15 cellular contexts compared by ENCODE assay signal in genomic region chr6:11938285-11938890, GRCh38.
DNase-seq lines count a peak whose midpoint lies in the region; ATAC-seq and TF ChIP-seq lines count a peak whose summit lies in the region.
"Had no signal": no experiment of that assay in that cellular context is flagged by ENCODE, and none has a peak within 500 bp of the region (broad histone marks: within the 10 kb centered on the region; RNA-seq: fewer than 3 reads in every experiment).

No MANE protein-coding gene starts in this region.

- no peak overlapping the region for H2BK5ac ChIP-seq in IMR-90 (ENCODE audit: low read depth, low read length, poor library complexity, severe bottlenecking)
- no peak overlapping the region for H2BK5ac ChIP-seq in mesendoderm (ENCODE audit: low read length)

- H3K27ac Mint-ChIP-seq in activated CD4-positive, alpha-beta T cell treated with anti-CD3 and anti-CD28 coated beads for 36 hours, result no peak overlapping the region
- H3K27ac Mint-ChIP-seq: activated naive CD4-positive, alpha-beta T cell treated with anti-CD3 and anti-CD28 coated beads, Interleukin-2, amount 50 U/mL, for 72 hours had no signal

- dilution Hi-C loops in IMR-90 (cut with HindIII; ENCODE audit: low sequenced_read_pairs, unreplicated experiment), result no loop called here

- H3K79me1 ChIP-seq in IMR-90 (ENCODE audit: low read depth in 1 of 2, low read length in 2 of 2) (no peaks in the 10 kb centered on the region), mesendoderm (ENCODE audit: low read length) (no peaks in the 10 kb centered on the region)

- H3K18ac ChIP-seq in IMR-90 (ENCODE audit: low read depth, low read length) (peak overlapping the region; percentile 65), mesendoderm (ENCODE audit: low read length) (no peak overlapping the region)

- no peaks in the 10 kb centered on the region for H3K79me2 ChIP-seq in mesendoderm (ENCODE audit: control insufficient read depth, insufficient read depth, low read length)

- CTCF ChIA-PET in IMR-90 (lab: Yijun Ruan, JAX), result interaction anchor here (0.5 kb wide), 1 partner anchor 8 kb away, joined by 5 read pairs; no protein-coding TSS in a partner anchor
- CTCF ChIA-PET in activated CD4-positive, alpha-beta T cell treated with anti-CD3 and anti-CD28 coated beads for 36 hours (lab: Charles Lee), result interaction anchor here (0.9 kb wide), 1 partner anchor 351 kb away, joined by 3 read pairs; no protein-coding TSS in a partner anchor

- intact Hi-C loops in IMR-90 (cut with micrococcal nuclease), result no loop called here
- intact Hi-C loops in activated CD4-positive, alpha-beta T cell treated with anti-CD3 and anti-CD28 coated beads for 36 hours (cut with DNase I, micrococcal nuclease), result no loop called here

- H2BK15ac ChIP-seq in IMR-90 (ENCODE audit: low read depth, low read length) (no peak overlapping the region), mesendoderm (replicated peaks; ENCODE audit: low read depth) (no peak overlapping the region)

- H2BK20ac ChIP-seq in IMR-90 (ENCODE audit: low read depth, low read length), result peak overlapping the region; percentile 14; the same call in 1 of the 2 replicates

- H3K23ac ChIP-seq in IMR-90 (ENCODE audit: low read depth, low read length) (peak overlapping the region; percentile 76; the same call in 1 of the 2 replicates), mesendoderm (ENCODE audit: low read length) (no peak overlapping the region)

- peak overlapping the region; percentile 8 for H2AK9ac ChIP-seq in IMR-90 (replicated peaks; ENCODE audit: low read depth, low read length, poor library complexity)

- 20% methylated on average over 1 of the region's 8 CpGs; no CpG with 5 or more reads in 1 of the 2 experiments for WGBS in IMR-90 (ENCODE audit: extremely low coverage in 2 of 2, insufficient read length in 1 of 2), 2 experiments
- WGBS in mesendoderm (ENCODE audit: extremely low coverage, insufficient coverage, low lambda C conversion rate), result no CpG with 5 or more reads among the region's 8 CpGs

- peak overlapping the region; percentile 92 for H3K14ac ChIP-seq in IMR-90 (replicated peaks; ENCODE audit: low read depth, low read length)

- peak; percentile 24; the same call in 1 of the 2 replicates for ATAC-seq in IMR-90 (ENCODE audit: low read depth)
- ATAC-seq in activated CD4-positive, alpha-beta T cell treated with anti-CD3 and anti-CD28 coated beads for 36 hours, result no peak
- ATAC-seq in GM21360 (IDR thresholded peaks at IDR 0.05; ENCODE audit: unreplicated experiment), result no peak
- ATAC-seq: activated naive CD4-positive, alpha-beta T cell treated with anti-CD3 and anti-CD28 coated beads, Interleukin-2, amount 50 U/mL, for 72 hours had no signal

- no peaks in the 10 kb centered on the region for H4K20me1 ChIP-seq in IMR-90 (ENCODE audit: insufficient read depth, low read length)

- no peak overlapping the region for H3K9ac ChIP-seq in IMR-90 (ENCODE audit: low read depth, low read length)
- no peak overlapping the region for H3K9ac ChIP-seq in duodenal mucosa (ENCODE audit: low read depth in 1 of 2, low read length in 2 of 2)
- no peak overlapping the region for H3K9ac ChIP-seq in mesendoderm (ENCODE audit: low read length)

- H3K27ac ChIP-seq in IMR-90 (ENCODE audit: insufficient read depth, low read length) (no peak overlapping the region), duodenal mucosa (ENCODE audit: low read depth, low read length) (no peak overlapping the region), mesendoderm (ENCODE audit: low read depth, low read length) (no peak overlapping the region), WERI-Rb-1 (no peak overlapping the region)
- H3K27ac ChIP-seq: heart right ventricle, SJSA1 had no signal

- H4K5ac ChIP-seq in IMR-90 (ENCODE audit: low read depth, low read length), result peak overlapping the region; percentile 59
- no peak overlapping the region for H4K5ac ChIP-seq in mesendoderm (ENCODE audit: low read length)

- no peaks in the 10 kb centered on the region for H3K36me3 ChIP-seq in IMR-90 (ENCODE audit: control insufficient read depth, insufficient read depth, low read length)
- H3K36me3 ChIP-seq in duodenal mucosa (ENCODE audit: control insufficient read depth in 1 of 2, insufficient read depth in 2 of 2, low read length in 2 of 2), result no peaks in the 10 kb centered on the region
- no peaks in the 10 kb centered on the region for H3K36me3 ChIP-seq in mesendoderm (ENCODE audit: control insufficient read depth, insufficient read depth, low read length)
- no peaks in the 10 kb centered on the region for H3K36me3 ChIP-seq in WERI-Rb-1
- H3K36me3 ChIP-seq: heart right ventricle, SJSA1 had no signal

- H3K27me3 ChIP-seq in IMR-90 (ENCODE audit: control insufficient read depth, insufficient read depth, low read length), result no peaks in the 10 kb centered on the region
- no peaks in the 10 kb centered on the region for H3K27me3 ChIP-seq in duodenal mucosa (ENCODE audit: control insufficient read depth in 1 of 2, insufficient read depth in 2 of 2, low read length in 2 of 2)
- no peaks in the 10 kb centered on the region for H3K27me3 ChIP-seq in mesendoderm (ENCODE audit: insufficient read depth, low read length, poor library complexity)
- no peaks in the 10 kb centered on the region for H3K27me3 ChIP-seq in WERI-Rb-1 (ENCODE audit: insufficient read depth, low read depth, severe bottlenecking)
- H3K27me3 ChIP-seq: heart right ventricle, SJSA1 had no signal

- peak overlapping the region; percentile 88 for H2AFZ ChIP-seq in IMR-90 (replicated peaks; ENCODE audit: low read length, poor library complexity)

- no peak overlapping the region for H3K4me3 Mint-ChIP-seq in activated CD4-positive, alpha-beta T cell treated with anti-CD3 and anti-CD28 coated beads for 36 hours
- H3K4me3 Mint-ChIP-seq: neural crest cell had no signal

- no peaks in the 10 kb centered on the region for H3K9me3 Mint-ChIP-seq in activated CD4-positive, alpha-beta T cell treated with anti-CD3 and anti-CD28 coated beads for 36 hours (ENCODE audit: low read depth)

- TF ChIP-seq CTCF in IMR-90 (conservative IDR thresholded peaks at IDR 0.05; ENCODE audit: low read depth, low read length) (no peak), WERI-Rb-1 (IDR thresholded peaks at IDR 0.05; ENCODE audit: low read depth, low read length) (no peak)

- H4K91ac ChIP-seq in IMR-90 (ENCODE audit: insufficient read depth, low read depth, low read length), result no peak overlapping the region; the same call in 1 of the 2 replicates

- H3K4ac ChIP-seq in IMR-90 (ENCODE audit: low read depth, low read length) (no peak overlapping the region), mesendoderm (ENCODE audit: low read depth, low read length) (no peak overlapping the region)

- DNase-seq in Ammon's horn (ENCODE audit: low spot score) (peak; percentile 24), IMR-90 (no peak), mesendoderm (peak; percentile 64), WERI-Rb-1 (no peak), T1000 (lab: John Stamatoyannopoulos, UW) (no peak)
- DNase-seq in activated CD4-positive, alpha-beta T cell treated with anti-CD3 and anti-CD28 coated beads for 36 hours, result no peak
- DNase-seq: activated CD4-positive, alpha-beta T cell treated with anti-CD3 and anti-CD28 coated beads, Interleukin-2, amount 50 U/mL, for 4 hours; heart right ventricle; stimulated activated CD4-positive, alpha-beta T cell treated with anti-CD3 and anti-CD28 coated beads, Interleukin-4, amount 100 ng/mL, for 4 hours; substantia nigra had no signal

- TF ChIP-seq RAD21 in IMR-90 (IDR thresholded peaks at IDR 0.05; ENCODE audit: low read length), result no peak

- POLR2A ChIA-PET in IMR-90 (lab: Charles Lee; ENCODE audit: unreplicated experiment), result no interaction called here
- POLR2A ChIA-PET in activated CD4-positive, alpha-beta T cell treated with anti-CD3 and anti-CD28 coated beads for 36 hours (lab: Charles Lee), result interaction anchor here (0.5 to 0.6 kb wide), 2 partner anchors 172 to 174 kb away, joined by 3 read pairs; no protein-coding TSS in a partner anchor

- in situ Hi-C loops in IMR-90 (cut with MboI; ENCODE audit: low sequenced_read_pairs), result no loop called here

- TF ChIP-seq POLR2A in IMR-90 (IDR thresholded peaks at IDR 0.05; ENCODE audit: low read depth, low read length), result no peak

- H3K4me1 ChIP-seq in IMR-90 (ENCODE audit: control insufficient read depth, insufficient read depth, low read length) (peaks cover 4% of the 10 kb centered on the region), duodenal mucosa (ENCODE audit: control insufficient read depth in 1 of 2, insufficient read depth in 2 of 2, low read length in 2 of 2) (peaks cover 0 to 6% of the 10 kb centered on the region in 2 donors), mesendoderm (ENCODE audit: control insufficient read depth, low read depth, low read length) (no peaks in the 10 kb centered on the region)
- H3K4me1 ChIP-seq: SJSA1 had no signal

- H4K8ac ChIP-seq in IMR-90 (ENCODE audit: low read depth in 2 of 2, low read length in 2 of 2) (peak overlapping the region; percentile 19 to 89; a peak in 1 of 4 replicates), mesendoderm (ENCODE audit: low read depth, low read length) (no peak overlapping the region)

- H3K36me3 Mint-ChIP-seq in activated CD4-positive, alpha-beta T cell treated with anti-CD3 and anti-CD28 coated beads for 36 hours (ENCODE audit: low read depth), result no peaks in the 10 kb centered on the region
- H3K36me3 Mint-ChIP-seq: activated naive CD4-positive, alpha-beta T cell treated with anti-CD3 and anti-CD28 coated beads, Interleukin-2, amount 50 U/mL, for 72 hours had no signal

- H3K27me3 Mint-ChIP-seq in activated CD4-positive, alpha-beta T cell treated with anti-CD3 and anti-CD28 coated beads for 36 hours, result no peaks in the 10 kb centered on the region

- no peaks in the 10 kb centered on the region for H3K9me3 ChIP-seq in IMR-90 (ENCODE audit: control insufficient read depth, insufficient read depth, low read length)
- no peaks in the 10 kb centered on the region for H3K9me3 ChIP-seq in duodenal mucosa (ENCODE audit: control insufficient read depth in 1 of 2, low read length in 2 of 2)
- no peaks in the 10 kb centered on the region for H3K9me3 ChIP-seq in WERI-Rb-1 (ENCODE audit: severe bottlenecking)
- H3K9me3 ChIP-seq: heart right ventricle, SJSA1 had no signal

- peaks cover 4% of the 10 kb centered on the region; the same call in 1 of the 2 replicates for H3K9me1 ChIP-seq in IMR-90 (ENCODE audit: insufficient read depth, low read length)

- peaks cover 11% of the 10 kb centered on the region for H3K4me1 Mint-ChIP-seq in activated CD4-positive, alpha-beta T cell treated with anti-CD3 and anti-CD28 coated beads for 36 hours

- H3K4me2 ChIP-seq in IMR-90 (ENCODE audit: low read depth, low read length) (peak overlapping the region; percentile 65), mesendoderm (ENCODE audit: low read length) (no peak overlapping the region)

- H2BK120ac ChIP-seq in IMR-90 (ENCODE audit: low read depth, low read length), result peak overlapping the region; percentile 59; the same call in 1 of the 2 replicates
- H2BK120ac ChIP-seq in mesendoderm (ENCODE audit: low read depth, low read length), result no peak overlapping the region

- BruUV-seq in IMR-90 (replicated peaks; lab: Mats Ljungman, UMichigan), result no TSS peak

- H2AK5ac ChIP-seq in IMR-90 (ENCODE audit: low read depth, low read length) (no peak overlapping the region), mesendoderm (ENCODE audit: low read length) (no peak overlapping the region)

- H3K56ac ChIP-seq in IMR-90 (ENCODE audit: extremely low read depth, insufficient read depth, low read length), result no peak overlapping the region
- H3K56ac ChIP-seq in mesendoderm (ENCODE audit: low read length), result no peak overlapping the region

- H3K4me3 ChIP-seq in IMR-90 (ENCODE audit: insufficient read depth, low read depth, low read length), result no peak overlapping the region
- H3K4me3 ChIP-seq in duodenal mucosa (ENCODE audit: low read depth in 1 of 2, low read length in 2 of 2), result peak overlapping the region; percentile 1 to 33
- H3K4me3 ChIP-seq in mesendoderm (ENCODE audit: low read length), result no peak overlapping the region
- no peak overlapping the region for H3K4me3 ChIP-seq in WERI-Rb-1 (ENCODE audit: low read depth, low read length)
- H3K4me3 ChIP-seq: heart right ventricle, SJSA1 had no signal

Comparison
In these comparisons a context has a peak if more than half of its experiments do, and no peak if none do; other contexts are left out.
1. DNase-seq: peak in Ammon's horn (single experiment) and mesendoderm (single experiment); none in IMR-90 (single experiment), WERI-Rb-1 (single experiment), T1000 (single experiment) and activated CD4-positive, alpha-beta T cell treated with anti-CD3 and anti-CD28 coated beads for 36 hours (single experiment).
2. H3K4me3 ChIP-seq: peak in duodenal mucosa (2 of 2); none in IMR-90 (single experiment), mesendoderm (single experiment) and WERI-Rb-1 (single experiment).